Comparison of ENCODE assay signal across 14 cellular contexts in genomic region chr5:173498871-173499470, GRCh38.
DNase-seq lines count a peak whose midpoint lies in the region; ATAC-seq and TF ChIP-seq lines count a peak whose summit lies in the region.
"Had no signal": no experiment of that assay in that cellular context is flagged by ENCODE, and none has a peak within 500 bp of the region (broad histone marks: within the 10 kb centered on the region; RNA-seq: fewer than 3 reads in every experiment).

No MANE protein-coding gene starts in this region.

- peak; percentile 83 for DNase-seq in DMS53 (lab: John Stamatoyannopoulos, UW)
- no peak for DNase-seq in WTC11 (ENCODE audit: low spot score)
- no peak for DNase-seq in heart right ventricle
- DNase-seq in ovary, result peak; percentile 23 to 73 (median 49)
- no peak for DNase-seq in NCI-H2029 (lab: John Stamatoyannopoulos, UW)
- DNase-seq in NCI-H1048 (lab: John Stamatoyannopoulos, UW), result no peak
- DNase-seq in Ammon's horn (ENCODE audit: low spot score), result no peak
- no peak for DNase-seq in GM10266 (ENCODE audit: extremely low spot score)
- DNase-seq: NCI-H1930, nucleus accumbens, T-helper 9 cell had no signal

- 46 to 61% methylated on average over 12 of the region's 12 CpGs for WGBS in heart right ventricle, 2 donors
- WGBS in ovary, 3 donors, result 4 to 15% (median 12%) methylated on average over 12 of the region's 12 CpGs

- H3K36me3 ChIP-seq in heart right ventricle, result no peaks in the 10 kb centered on the region
- no peaks in the 10 kb centered on the region for H3K36me3 ChIP-seq in ovary
- H3K36me3 ChIP-seq: adrenal gland, upper lobe of left lung had no signal

- H3K27ac Mint-ChIP-seq in WTC11, result peak overlapping the region; percentile 29; the same call in 1 of the 2 replicates
- H3K27ac Mint-ChIP-seq: B cell had no signal

- no peaks in the 10 kb centered on the region; the same call in 1 of the 2 replicates for H3K27me3 Mint-ChIP-seq in WTC11 (ENCODE audit: low read depth)

- intact Hi-C loops in heart right ventricle (cut with DNase I), result loop anchor here in 3 of 10 donors (2.0 to 10.0 kb wide), 5 partner anchors 38 to 204 kb away; no protein-coding TSS in a partner anchor
- intact Hi-C loops in ovary (cut with DNase I), result loop anchor here in 1 of 4 donors (10.0 kb wide), 1 partner anchor 184 kb away; no protein-coding TSS in a partner anchor

- H3K4me1 Mint-ChIP-seq in WTC11, result peaks cover 13% of the 10 kb centered on the region
- H3K4me1 Mint-ChIP-seq: B cell had no signal

- TF ChIP-seq CTCF in WTC11 (IDR thresholded peaks at IDR 0.05) (no peak), heart right ventricle (IDR thresholded peaks at IDR 0.05) (no peak), ovary (IDR thresholded peaks at IDR 0.05) (no peak), GM10266 (IDR thresholded peaks at IDR 0.05; ENCODE audit: control insufficient read depth, insufficient read depth, low read depth, missing control alignments) (no peak)

- H3K4me3 Mint-ChIP-seq in WTC11, result no peak overlapping the region
- H3K4me3 Mint-ChIP-seq: B cell had no signal

- H3K4me3 ChIP-seq in heart right ventricle (no peak overlapping the region), ovary (no peak overlapping the region)
- H3K4me3 ChIP-seq: adrenal gland, upper lobe of left lung had no signal

- peaks cover 1% of the 10 kb centered on the region; the same call in 1 of the 2 replicates for H3K9me3 Mint-ChIP-seq in WTC11

- no peaks in the 10 kb centered on the region for H3K36me3 Mint-ChIP-seq in WTC11

- H3K27ac ChIP-seq in heart right ventricle (peak overlapping the region in 9 of 10 donors; percentile 34 to 82 (median 69)), ovary (no peak overlapping the region)
- H3K27ac ChIP-seq: upper lobe of left lung had no signal

- H3K27me3 ChIP-seq in heart right ventricle (no peaks in the 10 kb centered on the region), ovary (no peaks in the 10 kb centered on the region)
- H3K27me3 ChIP-seq: adrenal gland, upper lobe of left lung had no signal

- POLR2A ChIA-PET in WTC11 (lab: Charles Lee), result no interaction called here

- TF ChIP-seq POLR2A in ovary (IDR thresholded peaks at IDR 0.05), result no peak

- no peaks in the 10 kb centered on the region for H3K9me3 ChIP-seq in heart right ventricle
- H3K9me3 ChIP-seq in ovary, result no peaks in the 10 kb centered on the region
- H3K9me3 ChIP-seq: adrenal gland, upper lobe of left lung had no signal

- CTCF ChIA-PET in WTC11 (lab: Charles Lee), result interaction anchor here (1.0 to 1.4 kb wide), 3 partner anchors 83 to 131 kb away, joined by 3 read pairs; no protein-coding TSS in a partner anchor

- ATAC-seq in WTC11 (peak; percentile 68), heart right ventricle (peak; percentile 16 to 46 (median 30))

- H3K4me1 ChIP-seq in heart right ventricle (peaks cover 8 to 37% (median 31%) of the 10 kb centered on the region in 9 donors), ovary (ENCODE audit: insufficient read depth) (peaks cover 2% of the 10 kb centered on the region)
- H3K4me1 ChIP-seq: upper lobe of left lung had no signal

- TF ChIP-seq EP300 in ovary (IDR thresholded peaks at IDR 0.05), result no peak

TF ChIP-seq in WTC11, 78 proteins besides CTCF, POLR2A, EP300 and RAD21:
- TF ChIP-seq, protein P1, sequence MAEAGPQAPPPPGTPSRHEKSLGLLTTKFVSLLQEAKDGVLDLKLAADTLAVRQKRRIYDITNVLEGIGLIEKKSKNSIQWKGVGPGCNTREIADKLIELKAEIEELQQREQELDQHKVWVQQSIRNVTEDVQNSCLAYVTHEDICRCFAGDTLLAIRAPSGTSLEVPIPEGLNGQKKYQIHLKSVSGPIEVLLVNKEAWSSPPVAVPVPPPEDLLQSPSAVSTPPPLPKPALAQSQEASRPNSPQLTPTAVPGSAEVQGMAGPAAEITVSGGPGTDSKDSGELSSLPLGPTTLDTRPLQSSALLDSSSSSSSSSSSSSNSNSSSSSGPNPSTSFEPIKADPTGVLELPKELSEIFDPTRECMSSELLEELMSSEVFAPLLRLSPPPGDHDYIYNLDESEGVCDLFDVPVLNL (CRISPR knock-in tag; IDR thresholded peaks at IDR 0.05; ENCODE audit: borderline replicate concordance, low read depth), result no peak
- TF ChIP-seq ATF1 (CRISPR knock-in tag; IDR thresholded peaks at IDR 0.05) (no peak), GABPB1 (CRISPR knock-in tag; IDR thresholded peaks at IDR 0.05) (no peak), TP53 (CRISPR knock-in tag; IDR thresholded peaks at IDR 0.05) (no peak), ZNF512 (CRISPR knock-in tag; IDR thresholded peaks at IDR 0.05; ENCODE audit: borderline replicate concordance) (no peak), ZNF423 (CRISPR knock-in tag; IDR thresholded peaks at IDR 0.05) (no peak), TCF7 (CRISPR knock-in tag; IDR thresholded peaks at IDR 0.05; ENCODE audit: low read depth) (no peak), ZBTB21 (CRISPR knock-in tag; IDR thresholded peaks at IDR 0.05; ENCODE audit: borderline replicate concordance) (no peak), ZNF317 (CRISPR knock-in tag; IDR thresholded peaks at IDR 0.05; ENCODE audit: borderline replicate concordance, low read depth) (no peak), GRHL2 (CRISPR knock-in tag; IDR thresholded peaks at IDR 0.05; ENCODE audit: insufficient replicate concordance, severe bottlenecking) (no peak), IRF1 (CRISPR knock-in tag; IDR thresholded peaks at IDR 0.05) (no peak)
- TF ChIP-seq, protein P2, sequence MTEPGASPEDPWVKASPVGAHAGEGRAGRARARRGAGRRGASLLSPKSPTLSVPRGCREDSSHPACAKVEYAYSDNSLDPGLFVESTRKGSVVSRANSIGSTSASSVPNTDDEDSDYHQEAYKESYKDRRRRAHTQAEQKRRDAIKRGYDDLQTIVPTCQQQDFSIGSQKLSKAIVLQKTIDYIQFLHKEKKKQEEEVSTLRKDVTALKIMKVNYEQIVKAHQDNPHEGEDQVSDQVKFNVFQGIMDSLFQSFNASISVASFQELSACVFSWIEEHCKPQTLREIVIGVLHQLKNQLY (CRISPR knock-in tag; IDR thresholded peaks at IDR 0.05), result no peak
- TF ChIP-seq, protein P3, sequence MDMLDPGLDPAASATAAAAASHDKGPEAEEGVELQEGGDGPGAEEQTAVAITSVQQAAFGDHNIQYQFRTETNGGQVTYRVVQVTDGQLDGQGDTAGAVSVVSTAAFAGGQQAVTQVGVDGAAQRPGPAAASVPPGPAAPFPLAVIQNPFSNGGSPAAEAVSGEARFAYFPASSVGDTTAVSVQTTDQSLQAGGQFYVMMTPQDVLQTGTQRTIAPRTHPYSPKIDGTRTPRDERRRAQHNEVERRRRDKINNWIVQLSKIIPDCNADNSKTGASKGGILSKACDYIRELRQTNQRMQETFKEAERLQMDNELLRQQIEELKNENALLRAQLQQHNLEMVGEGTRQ (CRISPR knock-in tag; IDR thresholded peaks at IDR 0.05), result no peak

Comparison
In these comparisons a context has a peak if more than half of its experiments do, and no peak if none do; other contexts are left out.
1. DNase-seq: peak in DMS53 (single experiment) and ovary (5 of 5); none in WTC11 (single experiment), heart right ventricle (0 of 2), NCI-H2029 (single experiment), NCI-H1048 (single experiment), Ammon's horn (single experiment) and GM10266 (single experiment).
2. H3K27ac ChIP-seq: peak in heart right ventricle (9 of 10); none in ovary (0 of 2).